Comparison of ENCODE assay signal across 29 cellular contexts in the genomic region with DNA sequence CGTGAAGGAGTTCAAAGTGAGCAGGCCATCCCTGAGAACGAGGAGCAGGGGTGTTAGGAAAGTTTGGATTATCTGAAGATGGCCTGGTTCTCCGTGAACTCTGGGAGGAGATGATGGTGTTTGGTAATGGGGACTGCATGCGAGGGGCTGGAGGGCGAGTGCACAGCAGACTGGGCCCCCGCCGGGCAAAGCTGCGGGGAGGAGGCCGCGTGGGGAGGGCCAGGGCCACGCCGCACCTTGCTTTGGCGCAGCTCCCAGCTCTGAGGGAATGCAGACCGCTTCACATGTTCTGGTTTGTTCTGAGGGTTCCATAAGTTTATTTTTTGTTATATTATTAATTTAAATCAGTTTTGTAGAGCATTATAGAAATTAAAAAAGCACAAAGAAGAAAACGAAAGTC. TPM values are rescaled to one million over a fixed set of nuclear protein-coding genes. Genes with fewer than 3 reads are reported as not detected.
"Had no signal": no experiment of that assay in that cellular context is flagged by ENCODE, and none has a peak within 500 bp of the region (broad histone marks: within the 10 kb centered on the region; RNA-seq: fewer than 3 reads in every experiment).

No MANE protein-coding gene starts in this region.

- H3K4me3 ChIP-seq: left lung, lung, neural progenitor cell, ovary, prostate gland, skin epidermis, thyroid gland, transverse colon, upper lobe of left lung, vagina had no signal

- H3K27ac Mint-ChIP-seq: immature natural killer cell; mesothelial cell of epicardium; naive B cell; natural killer cell; nephron progenitor cell; neural progenitor cell; stimulated activated naive B cell treated with anti-CD40 and anti-IgM and Interleukin-4, amounts not matched to agents 10 μg/mL and 1 μg/mL and 100 μg/mL, for 72 hours had no signal

- DNase-seq: hypothalamus; immature natural killer cell; kidney; left colon; left lung; mesendoderm; naive B cell; natural killer cell; nephron progenitor cell; ovary; retina; right cardiac atrium; stimulated activated CD4-positive, alpha-beta T cell treated with anti-CD3 and anti-CD28 coated beads, Interleukin-12 subunit alpha, Interleukin-12 subunit beta, amount 100 ng/mL, for 4 hours; stimulated activated CD4-positive, alpha-beta T cell treated with anti-CD3 and anti-CD28 coated beads, Interleukin-15, amount 100 ng/mL, for 24 hours; stimulated activated CD4-positive, alpha-beta T cell treated with anti-CD3 and anti-CD28 coated beads, Interleukin-2, amount 100 ng/mL, for 24 hours; stimulated activated CD4-positive, alpha-beta T cell treated with anti-CD3 and anti-CD28 coated beads, Interleukin-4, amount 100 ng/mL, for 1 hour; stimulated activated naive B cell treated with anti-CD40 and anti-IgM and Interleukin-4, amounts not matched to agents 10 μg/mL and 1 μg/mL and 100 μg/mL, for 72 hours; stimulated activated naive CD8-positive, alpha-beta T cell treated with anti-CD3 and anti-CD28 coated beads, Interleukin-15, Interleukin-2, amounts not matched to agents 100 U/mL and 50 U/mL, for 24 hours; thyroid gland; transverse colon had no signal

- H3K9me3 ChIP-seq: left lung, ovary, prostate gland, testis, thyroid gland, transverse colon, upper lobe of left lung, vagina had no signal

- H3K4me1 ChIP-seq: left lung, neural progenitor cell, prostate gland, testis, thyroid gland, transverse colon, upper lobe of left lung, vagina had no signal

- H3K4me1 Mint-ChIP-seq: immature natural killer cell; mesothelial cell of epicardium; naive B cell; natural killer cell; stimulated activated naive B cell treated with anti-CD40 and anti-IgM and Interleukin-4, amounts not matched to agents 10 μg/mL and 1 μg/mL and 100 μg/mL, for 72 hours had no signal

- H3K4me3 Mint-ChIP-seq: immature natural killer cell; mesothelial cell of epicardium; naive B cell; natural killer cell; nephron progenitor cell; neural progenitor cell; stimulated activated naive B cell treated with anti-CD40 and anti-IgM and Interleukin-4, amounts not matched to agents 10 μg/mL and 1 μg/mL and 100 μg/mL, for 72 hours had no signal

- H3K9me3 Mint-ChIP-seq: immature natural killer cell; mesothelial cell of epicardium; natural killer cell; nephron progenitor cell; neural progenitor cell; stimulated activated naive B cell treated with anti-CD40 and anti-IgM and Interleukin-4, amounts not matched to agents 10 μg/mL and 1 μg/mL and 100 μg/mL, for 72 hours had no signal

- H3K27ac ChIP-seq: left lung, neural progenitor cell, ovary, prostate gland, skin epidermis, testis, thyroid gland, transverse colon, upper lobe of left lung, vagina had no signal

- H3K27me3 ChIP-seq: neural progenitor cell, ovary, testis, thyroid gland, transverse colon, upper lobe of left lung, vagina had no signal

- H3K36me3 ChIP-seq: left lung, neural progenitor cell, ovary, prostate gland, thyroid gland, transverse colon, upper lobe of left lung, vagina had no signal

- ATAC-seq: left colon; left lung; natural killer cell; right cardiac atrium; sciatic nerve; stimulated activated naive B cell treated with anti-CD40 and anti-IgM and Interleukin-4, amounts not matched to agents 10 μg/mL and 1 μg/mL and 100 μg/mL, for 72 hours; stimulated activated naive CD8-positive, alpha-beta T cell treated with anti-CD3 and anti-CD28 coated beads, Interleukin-15, Interleukin-2, amounts not matched to agents 100 U/mL and 50 U/mL, for 24 hours had no signal

RNA-seq across cellular contexts. Expression of a gene that starts 22.2 kb away (rescaled TPM):
- total RNA-seq: mesothelial cell of epicardium, natural killer cell had no signal
